8 cellular contexts compared by ENCODE assay signal in genomic region chr3:105868450-105868744, GRCh38. TPM values are rescaled to one million over a fixed set of nuclear protein-coding genes. Genes with fewer than 3 reads are reported as not detected.
DNase-seq lines count a peak whose midpoint lies in the region; ATAC-seq and TF ChIP-seq lines count a peak whose summit lies in the region.

No MANE protein-coding gene starts in this region.

- H3K9ac ChIP-seq in duodenal mucosa (ENCODE audit: low read depth in 1 of 2, low read length in 2 of 2) = peak overlapping the region; percentile 79 to 95
- H3K9ac ChIP-seq in subcutaneous abdominal adipose tissue (ENCODE audit: low read length in 5 of 5) = peak overlapping the region; percentile 80 to 98 (median 93)

- no peaks in the 10 kb centered on the region for H3K4me1 Mint-ChIP-seq in Caco-2 (ENCODE audit: low read depth, unreplicated experiment)

- peak; percentile 56 to 69 for DNase-seq in Caco-2
- DNase-seq in HK-2 (ENCODE audit: unreplicated experiment) = peak; percentile 66
- DNase-seq in UCSD-AML1 (lab: John Stamatoyannopoulos, UW; ENCODE audit: unreplicated experiment) = peak; percentile 64
- peak; percentile 60 to 72 (median 68) for DNase-seq in right lobe of liver
- DNase-seq in DMS114 treated with DMSO at 0.1 percent for 48 hours (lab: John Stamatoyannopoulos, UW; ENCODE audit: unreplicated experiment) = no peak

- H3K27me3 Mint-ChIP-seq in Caco-2 (ENCODE audit: insufficient read depth, unreplicated experiment) = no peaks in the 10 kb centered on the region

- no peaks in the 10 kb centered on the region for H3K27me3 ChIP-seq in Caco-2 (replicated peaks; ENCODE audit: control insufficient read depth, insufficient read depth, low read length)
- H3K27me3 ChIP-seq in duodenal mucosa (ENCODE audit: control insufficient read depth in 1 of 2, insufficient read depth in 2 of 2, low read length in 2 of 2) = no peaks in the 10 kb centered on the region
- H3K27me3 ChIP-seq in right lobe of liver = no peaks in the 10 kb centered on the region
- no peaks in the 10 kb centered on the region for H3K27me3 ChIP-seq in subcutaneous abdominal adipose tissue (ENCODE audit: control insufficient read depth in 5 of 5, insufficient read depth in 4 of 5, low read length in 5 of 5)

- WGBS in right lobe of liver (ENCODE audit: insufficient coverage, low coverage, low lambda C conversion rate, missing lambda C conversion rate) = 0% methylated on average over 7 of the region's 27 CpGs

- H3K27ac ChIP-seq in duodenal mucosa (ENCODE audit: low read depth, low read length) (peak overlapping the region; percentile 93), right lobe of liver (peak overlapping the region; percentile 93 to 97 (median 97)), subcutaneous abdominal adipose tissue (ENCODE audit: low read depth, low read length) (peak overlapping the region; percentile 94)

- H3K4me3 ChIP-seq in Caco-2 (ENCODE audit: low read depth, low read length) (peak overlapping the region; percentile 99), duodenal mucosa (ENCODE audit: low read depth in 1 of 2, low read length in 2 of 2) (peak overlapping the region; percentile 93 to 96), right lobe of liver (peak overlapping the region; percentile 75 to 89 (median 87)), subcutaneous abdominal adipose tissue (ENCODE audit: low read depth in 1 of 5, low read length in 5 of 5) (peak overlapping the region; percentile 67 to 97 (median 91))

- CTCF ChIA-PET in Caco-2 (lab: Charles Lee) = no interaction called here

- H3K4me1 ChIP-seq in Caco-2 (peaks cover 18% of the 10 kb centered on the region), duodenal mucosa (ENCODE audit: control insufficient read depth in 1 of 2, insufficient read depth in 2 of 2, low read length in 2 of 2) (peaks cover 29 to 42% of the 10 kb centered on the region in 2 donors), right lobe of liver (peaks cover 2 to 17% (median 8%) of the 10 kb centered on the region in 4 donors), subcutaneous abdominal adipose tissue (ENCODE audit: control insufficient read depth in 5 of 5, insufficient read depth in 5 of 5, low read length in 5 of 5) (peaks cover 4 to 45% (median 41%) of the 10 kb centered on the region in 5 donors)

- ATAC-seq in GM19438 (IDR thresholded peaks at IDR 0.05; ENCODE audit: low read depth, unreplicated experiment) (peak; percentile 14), right lobe of liver (peak; percentile 45 to 72 (median 58))

- TF ChIP-seq CTCF in Caco-2 (IDR thresholded peaks at IDR 0.05; ENCODE audit: insufficient read depth in 1 of 2, low read depth in 1 of 2, low read length in 1 of 2, severe bottlenecking in 1 of 2, unreplicated experiment in 1 of 2) (no peak), right lobe of liver (IDR thresholded peaks at IDR 0.05) (no peak)

- BruUV-seq in Caco-2 (replicated peaks; lab: Mats Ljungman, UMichigan) = no TSS peak

- H3K9me3 ChIP-seq in Caco-2 (no peaks in the 10 kb centered on the region), duodenal mucosa (ENCODE audit: control insufficient read depth in 1 of 2, low read length in 2 of 2) (no peaks in the 10 kb centered on the region), right lobe of liver (no peaks in the 10 kb centered on the region), subcutaneous abdominal adipose tissue (ENCODE audit: control insufficient read depth in 5 of 5, low read length in 5 of 5) (no peaks in the 10 kb centered on the region)

- peaks cover 16% of the 10 kb centered on the region for H3K36me3 Mint-ChIP-seq in Caco-2 (ENCODE audit: insufficient read depth, unreplicated experiment)

- no peak for TF ChIP-seq POLR2A in right lobe of liver (IDR thresholded peaks at IDR 0.05)

- no peaks in the 10 kb centered on the region for H3K9me3 Mint-ChIP-seq in Caco-2 (ENCODE audit: unreplicated experiment)

- POLR2A ChIA-PET in Caco-2 (lab: Charles Lee) = interaction anchor here (0.6 to 0.7 kb wide), 2 partner anchors 413 to 944 kb away, joined by 5 read pairs; no protein-coding TSS in a partner anchor

- H3K27ac Mint-ChIP-seq in Caco-2 (ENCODE audit: unreplicated experiment) = peak overlapping the region; percentile 94

- H3K36me3 ChIP-seq in Caco-2 (ENCODE audit: control insufficient read depth, insufficient read depth, low read length) (no peaks in the 10 kb centered on the region; the same call in 1 of the 2 replicates), duodenal mucosa (ENCODE audit: control insufficient read depth in 1 of 2, insufficient read depth in 2 of 2, low read length in 2 of 2) (peaks cover 0 to 3% of the 10 kb centered on the region in 2 donors), right lobe of liver (no peaks in the 10 kb centered on the region), subcutaneous abdominal adipose tissue (ENCODE audit: control insufficient read depth in 5 of 5, insufficient read depth in 5 of 5, low read length in 5 of 5) (peaks cover 0 to 8% (median 0%) of the 10 kb centered on the region in 5 donors)

- H3K4me3 Mint-ChIP-seq in Caco-2 (ENCODE audit: unreplicated experiment) = peak overlapping the region; percentile 89

- intact Hi-C loops in Caco-2 (cut with micrococcal nuclease; ENCODE audit: unreplicated experiment) (loop anchor here (2.0 to 10.0 kb wide), 4 partner anchors 28 to 256 kb away; no protein-coding TSS in a partner anchor), right lobe of liver (cut with DNase I) (no loop called here)

RNA-seq across cellular contexts. Expression of gene CBLB, which starts 0.4 kb away (rescaled TPM):
- total RNA-seq in Caco-2 (2022) (29.6 and 34.3 TPM in 2 replicates), right lobe of liver (10 to 100 TPM in 5 of 6 experiments, 1 to 10 TPM in 1; 9.4 to 21.4 (median 18.2) TPM)
